In the genomic region with DNA sequence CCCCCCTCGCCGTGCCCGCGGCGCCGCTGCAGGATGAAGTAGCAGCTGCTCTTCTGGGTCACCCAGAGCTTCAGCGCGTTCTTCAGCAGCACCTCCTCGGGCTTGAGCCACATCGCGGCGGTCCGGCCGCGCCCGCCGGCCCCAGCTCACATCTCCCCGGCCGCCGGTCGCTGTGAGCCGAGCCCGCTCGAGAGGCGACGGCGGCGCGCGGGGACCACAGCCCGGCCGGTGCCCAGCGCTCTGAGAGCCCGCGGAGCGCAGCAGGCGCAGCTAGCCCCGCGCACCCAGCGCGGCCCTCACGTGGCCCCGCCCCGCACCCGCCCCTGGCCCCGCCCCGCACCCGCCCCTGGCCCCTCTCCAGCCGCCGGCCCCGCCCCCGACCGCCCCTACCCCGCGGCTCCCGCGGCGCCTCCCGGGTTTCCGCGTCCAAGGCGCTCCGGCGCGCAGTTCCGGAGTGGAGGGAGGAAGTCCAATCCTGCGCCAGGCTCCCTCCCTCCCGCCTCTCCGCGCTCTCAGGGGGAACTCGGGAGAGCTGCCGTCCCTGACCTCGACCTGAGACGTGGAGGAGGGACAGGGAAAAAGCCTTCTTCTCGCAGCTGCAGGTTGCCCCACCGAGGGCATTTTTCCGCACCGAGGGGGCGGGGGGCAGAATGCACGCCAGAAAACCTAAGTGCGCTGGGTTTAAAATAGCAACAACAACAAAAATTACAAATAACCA, we compare ENCODE assay signal across 8 cellular contexts. TPM values are rescaled to one million over a fixed set of nuclear protein-coding genes. Genes with fewer than 3 reads are reported as not detected.
DNase-seq lines count a peak whose midpoint lies in the region; ATAC-seq and TF ChIP-seq lines count a peak whose summit lies in the region.

A gene (minus strand): TSS at position 242 of the 718 bp plus-strand sequence. CDS start 129 bp downstream, at position 113.

- peak within 1 kb of the TSS; percentile 86 for H3K4me3 Mint-ChIP-seq in activated B cell treated with CpG ODN at 0.5 μM for 24 hours
- H3K4me3 Mint-ChIP-seq in immature natural killer cell, result peak within 1 kb of the TSS; percentile 72 to 90 (median 85)

- H3K27ac ChIP-seq in caudate nucleus (ENCODE audit: low read depth, low read length) (peak within 1 kb of the TSS; percentile 48), skin epidermis (peak within 1 kb of the TSS; percentile 1 to 85 (median 76))

- no peak for TF ChIP-seq CTCF in activated B cell treated with CpG ODN at 0.5 μM for 24 hours (IDR thresholded peaks at IDR 0.05)

- peak; percentile 75 for ATAC-seq in GM18502 (IDR thresholded peaks at IDR 0.05; ENCODE audit: poor library complexity, unreplicated experiment)
- ATAC-seq in HG02852 (IDR thresholded peaks at IDR 0.05; ENCODE audit: unreplicated experiment), result peak; percentile 71
- peak; percentile 86 for ATAC-seq in activated B cell treated with CpG ODN at 0.5 μM for 24 hours (ENCODE audit: low read depth)
- ATAC-seq in HG03457 (IDR thresholded peaks at IDR 0.05; ENCODE audit: unreplicated experiment), result no peak

- H3K4me1 Mint-ChIP-seq in activated B cell treated with CpG ODN at 0.5 μM for 24 hours (peaks cover 32% of the 10 kb centered on the region), immature natural killer cell (peaks cover 24 to 26% of the 10 kb centered on the region in 2 donors)

- DNase-seq in NCI-H2107 (lab: John Stamatoyannopoulos, UW) (peak; percentile 55), activated B cell treated with CpG ODN at 0.5 μM for 24 hours (peak; percentile 59), caudate nucleus (lab: John Stamatoyannopoulos, UW) (peak in 60 of 61 donors; percentile 9 to 89 (median 72)), immature natural killer cell (peak; percentile 40 to 61 (median 48))

- no peaks in the 10 kb centered on the region for H3K9me3 Mint-ChIP-seq in activated B cell treated with CpG ODN at 0.5 μM for 24 hours
- no peaks in the 10 kb centered on the region for H3K9me3 Mint-ChIP-seq in immature natural killer cell

- H3K27ac Mint-ChIP-seq in activated B cell treated with CpG ODN at 0.5 μM for 24 hours (no peak within 1 kb of the TSS), immature natural killer cell (peak within 1 kb of the TSS in 5 of 6 donors; percentile 0 to 72 (median 18))

- peaks cover 31% of the 10 kb centered on the region for H3K27me3 Mint-ChIP-seq in activated B cell treated with CpG ODN at 0.5 μM for 24 hours
- peaks cover 0 to 8% (median 5%) of the 10 kb centered on the region in 3 donors for H3K27me3 Mint-ChIP-seq in immature natural killer cell (ENCODE audit: low read depth in 3 of 3)

- H3K36me3 Mint-ChIP-seq in activated B cell treated with CpG ODN at 0.5 μM for 24 hours (ENCODE audit: low read depth) (no peaks in the 10 kb centered on the region), immature natural killer cell (no peaks in the 10 kb centered on the region)

- CTCF ChIA-PET in activated B cell treated with CpG ODN at 0.5 μM for 24 hours (lab: Charles Lee), result interaction anchor here (1.7 to 4.9 kb wide), 4 partner anchors 23 to 139 kb away, joined by 5 to 32 read pairs (median 10); no protein-coding TSS in a partner anchor

- H3K4me3 ChIP-seq in skin epidermis, result peak within 1 kb of the TSS; percentile 53 to 87 (median 75)

- intact Hi-C loops in activated B cell treated with CpG ODN at 0.5 μM for 24 hours (cut with micrococcal nuclease), result loop anchor here (1.0 kb wide), 2 partner anchors 22 to 101 kb away; a partner anchor contains a TSS

- POLR2A ChIA-PET in activated B cell treated with CpG ODN at 0.5 μM for 24 hours (lab: Charles Lee), result interaction anchor here (0.6 to 3.1 kb wide), 11 partner anchors 9 to 594 kb away, joined by 3 to 14 read pairs (median 3); a partner anchor contains a TSS

RNA-seq across cellular contexts. Expression of the gene that starts here (rescaled TPM):
- total RNA-seq in activated B cell treated with CpG ODN at 0.5 μM for 24 hours, result 3.5 and 4.7 TPM in 2 replicates
- polyA plus RNA-seq in immature natural killer cell, result under 1 TPM in 2 of 3 donors, not detected in 1; 0.17 to 0.64 TPM

Comparison
In these comparisons a context has a peak if more than half of its experiments do, and no peak if none do; other contexts are left out.
1. Peak in DNase-seq in immature natural killer cell; RNA of the gene not detected or under 1 TPM.